ENCODE assay signal across 13 cellular contexts in genomic region chr20:13777171-13777601, GRCh38. TPM values are rescaled to one million over a fixed set of nuclear protein-coding genes. Genes with fewer than 3 reads are reported as not detected.
DNase-seq lines count a peak whose midpoint lies in the region; ATAC-seq and FAIRE-seq lines count a peak whose summit lies in the region.
"Had no signal": no experiment of that assay in that cellular context is flagged by ENCODE, and none has a peak within 500 bp of the region (broad histone marks: within the 10 kb centered on the region; RNA-seq: fewer than 3 reads in every experiment).

No MANE protein-coding gene starts in this region.

- DNase-seq in EH (ENCODE audit: low read depth): peak; percentile 18
- DNase-seq in activated naive CD8-positive, alpha-beta T cell treated with anti-CD3 and anti-CD28 coated beads for 36 hours: no peak
- DNase-seq in myocyte (ENCODE audit: low read depth): peak; percentile 14
- DNase-seq in frontal cortex (ENCODE audit: low spot score in 2 of 2): no peak
- DNase-seq in urothelium cell line (ENCODE audit: low spot score): no peak
- DNase-seq: DMS79, dorsolateral prefrontal cortex, NCI-H1092, NCI-H774, small intestine had no signal

- no peak overlapping the region for H3K4me3 Mint-ChIP-seq in activated naive CD8-positive, alpha-beta T cell treated with anti-CD3 and anti-CD28 coated beads for 36 hours
- H3K4me3 Mint-ChIP-seq: GM23338 had no signal

- H3K9me3 Mint-ChIP-seq in activated naive CD8-positive, alpha-beta T cell treated with anti-CD3 and anti-CD28 coated beads for 36 hours: no peaks in the 10 kb centered on the region
- H3K9me3 Mint-ChIP-seq: GM23338 had no signal

- H3K27me3 Mint-ChIP-seq in activated naive CD8-positive, alpha-beta T cell treated with anti-CD3 and anti-CD28 coated beads for 36 hours: no peaks in the 10 kb centered on the region

- H3K27ac Mint-ChIP-seq in activated naive CD8-positive, alpha-beta T cell treated with anti-CD3 and anti-CD28 coated beads for 36 hours: peak overlapping the region; percentile 13
- H3K27ac Mint-ChIP-seq: GM23338 had no signal

- FAIRE-seq in frontal cortex (lab: Jason Lieb, UNC) (no peak), urothelium cell line (lab: Jason Lieb, UNC) (no peak)
- FAIRE-seq: small intestine had no signal

- ATAC-seq in HG02852 (IDR thresholded peaks at IDR 0.05; ENCODE audit: unreplicated experiment): peak; percentile 70
- no peak for ATAC-seq in GM19351 (IDR thresholded peaks at IDR 0.05; ENCODE audit: unreplicated experiment)
- ATAC-seq: GM23338 had no signal

- H3K36me3 Mint-ChIP-seq in activated naive CD8-positive, alpha-beta T cell treated with anti-CD3 and anti-CD28 coated beads for 36 hours: peaks cover 27% of the 10 kb centered on the region

- peaks cover 39% of the 10 kb centered on the region for H3K4me1 Mint-ChIP-seq in activated naive CD8-positive, alpha-beta T cell treated with anti-CD3 and anti-CD28 coated beads for 36 hours
- H3K4me1 Mint-ChIP-seq: GM23338 had no signal

RNA-seq across cellular contexts. Expression of gene ESF1, which starts 7.5 kb away (rescaled TPM):
- 10 to 100 TPM; 26.8 to 29.2 TPM for total RNA-seq in activated naive CD8-positive, alpha-beta T cell treated with anti-CD3 and anti-CD28 coated beads for 36 hours
- total RNA-seq in myocyte: 19.8 and 21.4 TPM in 2 replicates
- 8.1 TPM for polyA plus RNA-seq in myocyte (2012)
- total RNA-seq in frontal cortex: 17.1 TPM

RNA-seq across cellular contexts. Expression of gene NDUFAF5, which starts 7.6 kb away (rescaled TPM):
- total RNA-seq in activated naive CD8-positive, alpha-beta T cell treated with anti-CD3 and anti-CD28 coated beads for 36 hours: 10 to 100 TPM; 31.5 to 31.9 TPM
- 22.5 and 24.2 TPM in 2 replicates for total RNA-seq in myocyte
- polyA plus RNA-seq in myocyte (2012): 15.6 TPM
- 33.4 TPM for total RNA-seq in frontal cortex

Comparison
In these comparisons a context has a peak if more than half of its experiments do, and no peak if none do; other contexts are left out.
1. DNase-seq: peak in EH (single experiment) and myocyte (single experiment); none in activated naive CD8-positive, alpha-beta T cell treated with anti-CD3 and anti-CD28 coated beads for 36 hours (single experiment), frontal cortex (0 of 2) and urothelium cell line (single experiment).